13 cellular contexts compared by ENCODE assay signal in the genomic region with DNA sequence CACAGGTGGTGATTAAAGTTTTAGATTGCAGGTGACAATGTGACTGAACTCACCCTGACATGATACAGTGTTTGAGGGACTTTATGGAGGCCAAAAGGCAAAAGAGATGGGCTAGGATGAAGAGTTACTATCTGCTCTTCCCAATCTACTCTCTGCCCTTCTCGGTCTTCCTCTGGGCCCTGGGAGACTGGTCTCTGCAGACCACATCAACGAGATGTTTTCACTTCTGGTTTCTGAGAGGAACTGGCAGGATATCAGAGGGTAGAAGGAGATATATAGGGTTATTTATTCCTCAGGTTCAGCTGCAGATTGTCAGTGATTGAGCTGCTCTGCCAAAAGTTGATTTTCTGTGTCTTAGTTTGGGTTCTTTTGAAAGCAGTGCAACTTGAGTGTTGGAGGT. TPM values are rescaled to one million over a fixed set of nuclear protein-coding genes. Genes with fewer than 3 reads are reported as not detected.
DNase-seq lines count a peak whose midpoint lies in the region; ATAC-seq, FAIRE-seq and TF ChIP-seq lines count a peak whose summit lies in the region.
"Had no signal": no experiment of that assay in that cellular context is flagged by ENCODE, and none has a peak within 500 bp of the region (broad histone marks: within the 10 kb centered on the region; RNA-seq: fewer than 3 reads in every experiment).

No MANE protein-coding gene starts in this region.

- no peaks in the 10 kb centered on the region for H3K79me2 ChIP-seq in hepatocyte

- TF ChIP-seq POLR2A in GM12892 (IDR thresholded peaks at IDR 0.05; ENCODE audit: low read depth, low read length) = no peak

- H3K4me1 ChIP-seq in hepatocyte (ENCODE audit: insufficient read depth) = no peaks in the 10 kb centered on the region

- H3K36me3 ChIP-seq in hepatocyte (replicated peaks; ENCODE audit: insufficient read depth, low read depth) = no peaks in the 10 kb centered on the region

- H3K27ac Mint-ChIP-seq in activated CD8-positive, alpha-beta T cell treated with anti-CD3 and anti-CD28 coated beads, Interleukin-2, amount 10 ng/mL, durations not matched to agents 7 days and 5 days = peak overlapping the region; percentile 34
- H3K27ac Mint-ChIP-seq: activated CD4-positive, alpha-beta memory T cell treated with anti-CD3 and anti-CD28 coated beads for 36 hours had no signal

- H3K9me3 Mint-ChIP-seq in activated CD8-positive, alpha-beta T cell treated with anti-CD3 and anti-CD28 coated beads, Interleukin-2, amount 10 ng/mL, durations not matched to agents 7 days and 5 days (ENCODE audit: insufficient read depth) = no peaks in the 10 kb centered on the region
- H3K9me3 Mint-ChIP-seq: activated CD4-positive, alpha-beta memory T cell treated with anti-CD3 and anti-CD28 coated beads for 36 hours had no signal

- no peak overlapping the region for H3K4me3 ChIP-seq in hepatocyte

- H2AFZ ChIP-seq in hepatocyte = no peak overlapping the region

- peaks cover 50% of the 10 kb centered on the region for H3K4me1 Mint-ChIP-seq in activated CD8-positive, alpha-beta T cell treated with anti-CD3 and anti-CD28 coated beads, Interleukin-2, amount 10 ng/mL, durations not matched to agents 7 days and 5 days (ENCODE audit: low read depth)
- H3K4me1 Mint-ChIP-seq: neural crest cell had no signal

- WGBS in hepatocyte (ENCODE audit: low lambda C conversion rate, missing lambda C conversion rate) = 85% methylated on average over 2 of the region's 2 CpGs

- H3K4me2 ChIP-seq in hepatocyte = no peak overlapping the region

- no peaks in the 10 kb centered on the region for H3K36me3 Mint-ChIP-seq in activated CD8-positive, alpha-beta T cell treated with anti-CD3 and anti-CD28 coated beads, Interleukin-2, amount 10 ng/mL, durations not matched to agents 7 days and 5 days (ENCODE audit: low read depth)
- H3K36me3 Mint-ChIP-seq: activated CD4-positive, alpha-beta memory T cell treated with anti-CD3 and anti-CD28 coated beads for 36 hours had no signal

- TF ChIP-seq CTCF in hepatocyte (IDR thresholded peaks at IDR 0.05; ENCODE audit: poor library complexity) = no peak
- TF ChIP-seq CTCF in RWPE1 (conservative IDR thresholded peaks at IDR 0.05; ENCODE audit: low read depth) = no peak

- ATAC-seq in GM21367 (IDR thresholded peaks at IDR 0.05; ENCODE audit: unreplicated experiment) (peak; percentile 67), HG03342 (IDR thresholded peaks at IDR 0.05; ENCODE audit: unreplicated experiment) (peak; percentile 81)
- peak; percentile 74 for ATAC-seq in activated CD8-positive, alpha-beta T cell treated with anti-CD3 and anti-CD28 coated beads, Interleukin-2, amount 10 ng/mL, durations not matched to agents 7 days and 5 days

- DNase-seq in GM12892 (ENCODE audit: insufficient read length) (no peak), NK-92 (lab: John Stamatoyannopoulos, UW; ENCODE audit: unreplicated experiment) (no peak), hepatocyte (ENCODE audit: low spot score) (no peak), RWPE1 (ENCODE audit: low spot score) (no peak), hepatic stellate cell (ENCODE audit: low spot score) (no peak)
- no peak for DNase-seq in activated CD8-positive, alpha-beta T cell treated with anti-CD3 and anti-CD28 coated beads, Interleukin-2, amount 10 ng/mL, durations not matched to agents 7 days and 5 days
- DNase-seq: activated CD4-positive, alpha-beta memory T cell treated with anti-CD3 and anti-CD28 coated beads for 36 hours; central memory CD4-positive, alpha-beta T cell; hippocampal formation; NCI-H526 had no signal

- H3K27me3 ChIP-seq in hepatocyte = no peaks in the 10 kb centered on the region

- H3K27me3 Mint-ChIP-seq in activated CD8-positive, alpha-beta T cell treated with anti-CD3 and anti-CD28 coated beads, Interleukin-2, amount 10 ng/mL, durations not matched to agents 7 days and 5 days (ENCODE audit: low read depth) = no peaks in the 10 kb centered on the region
- H3K27me3 Mint-ChIP-seq: activated CD4-positive, alpha-beta memory T cell treated with anti-CD3 and anti-CD28 coated beads for 36 hours had no signal

- CTCF ChIA-PET in activated CD8-positive, alpha-beta T cell treated with anti-CD3 and anti-CD28 coated beads, Interleukin-2, amount 10 ng/mL, durations not matched to agents 7 days and 5 days (lab: Charles Lee) = interaction anchor here (1.4 kb wide), 1 partner anchor 93 kb away, joined by 3 read pairs; no protein-coding TSS in a partner anchor
- CTCF ChIA-PET in RWPE1 (lab: Yijun Ruan, JAX) = no interaction called here

- no peaks in the 10 kb centered on the region for H4K20me1 ChIP-seq in hepatocyte (ENCODE audit: insufficient read depth, poor library complexity, severe bottlenecking)

- no peaks in the 10 kb centered on the region for H3K9me2 ChIP-seq in hepatocyte (replicated peaks; ENCODE audit: insufficient read depth)

- H3K9me3 ChIP-seq in hepatocyte (ENCODE audit: low read depth) = no peaks in the 10 kb centered on the region

- POLR2A ChIA-PET in activated CD8-positive, alpha-beta T cell treated with anti-CD3 and anti-CD28 coated beads, Interleukin-2, amount 10 ng/mL, durations not matched to agents 7 days and 5 days (lab: Charles Lee) = no interaction called here
- POLR2A ChIA-PET in RWPE1 (lab: Yijun Ruan, JAX; ENCODE audit: low non-redundant PET) = no interaction called here

- H3K27ac ChIP-seq in hepatocyte (no peak overlapping the region), RWPE1 (no peak overlapping the region)

- peak overlapping the region; percentile 7 for H3K4me3 Mint-ChIP-seq in activated CD8-positive, alpha-beta T cell treated with anti-CD3 and anti-CD28 coated beads, Interleukin-2, amount 10 ng/mL, durations not matched to agents 7 days and 5 days
- H3K4me3 Mint-ChIP-seq: activated CD4-positive, alpha-beta memory T cell treated with anti-CD3 and anti-CD28 coated beads for 36 hours; neural crest cell had no signal

- peak; percentile 96 for FAIRE-seq in GM12892 (lab: Jason Lieb, UNC)

RNA-seq across cellular contexts. Expression of gene CD44, which starts 32.4 kb away (rescaled TPM):
- 449 TPM for polyA plus RNA-seq in GM12892 (2012; ENCODE audit: missing spikeins)
- 100 to 1,000 TPM; 398 to 399 TPM for total RNA-seq in activated CD8-positive, alpha-beta T cell treated with anti-CD3 and anti-CD28 coated beads, Interleukin-2, amount 10 ng/mL, durations not matched to agents 7 days and 5 days
- total RNA-seq in hepatocyte = 17.5 and 23.4 TPM in 2 replicates
- polyA plus RNA-seq in hepatocyte = 13.7 and 29.5 TPM in 2 replicates

Comparison
In these comparisons a context has a peak if more than half of its experiments do, and no peak if none do; other contexts are left out.
1. RNA of gene CD44, which starts 32.4 kb away (total RNA-seq): 398 to 399 TPM in activated CD8-positive, alpha-beta T cell treated with anti-CD3 and anti-CD28 coated beads, Interleukin-2, amount 10 ng/mL, durations not matched to agents 7 days and 5 days; 17.5 to 23.4 TPM in hepatocyte; every median in the first group is over 10 times any median in the second.
2. Peak in every context shown above with its lines, with median percentiles within 50 percentile points of each other: ATAC-seq.